Comparison of ENCODE assay signal across 9 cellular contexts in genomic region chr2:112137516-112138142, GRCh38. TPM values are rescaled to one million over a fixed set of nuclear protein-coding genes. Genes with fewer than 3 reads are reported as not detected.
DNase-seq lines count a peak whose midpoint lies in the region; ATAC-seq, FAIRE-seq and TF ChIP-seq lines count a peak whose summit lies in the region.
"Had no signal": no experiment of that assay in that cellular context is flagged by ENCODE, and none has a peak within 500 bp of the region (broad histone marks: within the 10 kb centered on the region; RNA-seq: fewer than 3 reads in every experiment).

No MANE protein-coding gene starts in this region.

- POLR2A ChIA-PET in GM12878 (lab: Charles Lee) = no interaction called here

- no peak overlapping the region; the same call in 1 of the 2 replicates for H3K4me2 ChIP-seq in GM12878 (ENCODE audit: control insufficient read depth, insufficient read depth)

- no peak for TF ChIP-seq CTCF in C4-2B (conservative IDR thresholded peaks at IDR 0.05)
- no peak for TF ChIP-seq CTCF in GM12878 (IDR thresholded peaks at IDR 0.05 in 2 of 3, conservative IDR thresholded peaks at IDR 0.05 in 1 of 3; ENCODE audit: control insufficient read depth in 2 of 3, extremely low read depth in 1 of 3, insufficient read depth in 1 of 3, low read depth in 3 of 3, low read length in 3 of 3)
- TF ChIP-seq CTCF in thoracic aorta (IDR thresholded peaks at IDR 0.05) = no peak

- H4K20me1 ChIP-seq in GM12878 (ENCODE audit: control insufficient read depth, insufficient read depth) = no peaks in the 10 kb centered on the region

- no peaks in the 10 kb centered on the region for H3K79me2 ChIP-seq in GM12878 (ENCODE audit: control insufficient read depth, insufficient read depth, low read length)

- DNase-seq in GM12878 (ENCODE audit: low read depth, low spot score) (no peak), left lobe of liver (ENCODE audit: low spot score) (no peak), thoracic aorta (ENCODE audit: low spot score) (no peak), NCI-H82 treated with DMSO at 0.1 percent for 48 hours (lab: John Stamatoyannopoulos, UW; ENCODE audit: unreplicated experiment) (no peak), frontal cortex (ENCODE audit: low spot score in 2 of 2) (no peak)

- H3K27me3 ChIP-seq in HUES64 (ENCODE audit: insufficient read depth, low read length) = peaks cover 64% of the 10 kb centered on the region
- peaks cover 1 to 8% of the 10 kb centered on the region in 2 experiments; a peak in 2 of 4 replicates for H3K27me3 ChIP-seq in GM12878 (replicated peaks in 1 of 2; ENCODE audit: control insufficient read depth in 2 of 2, insufficient read depth in 2 of 2, low read length in 1 of 2)
- no peaks in the 10 kb centered on the region for H3K27me3 ChIP-seq in thoracic aorta (replicated peaks; ENCODE audit: insufficient read depth)

- peak; percentile 63 for ATAC-seq in GM12878
- ATAC-seq in left lobe of liver = peak; percentile 60
- ATAC-seq in thoracic aorta (ENCODE audit: insufficient number of reproducible peaks, low FRiP score, low read depth) = no peak
- no peak for ATAC-seq in GM18511 (IDR thresholded peaks at IDR 0.05; ENCODE audit: unreplicated experiment)

- intact Hi-C loops in GM12878 (cut with micrococcal nuclease; ENCODE audit: unreplicated experiment) = no loop called here

- H2AFZ ChIP-seq in GM12878 (ENCODE audit: control insufficient read depth, low read depth, low read length) = peak overlapping the region; percentile 3

- H3K4me3 ChIP-seq in HUES64 (ENCODE audit: low read length) = peak overlapping the region; percentile 62
- no peak overlapping the region for H3K4me3 ChIP-seq in GM12878
- H3K4me3 ChIP-seq in thoracic aorta = peak overlapping the region; percentile 82

- no peak for TF ChIP-seq RAD21 in GM12878 (IDR thresholded peaks at IDR 0.05; ENCODE audit: insufficient read depth, low read depth, low read length)

- no peak for TF ChIP-seq POLR2A in GM12878 (IDR thresholded peaks at IDR 0.05; ENCODE audit: low read depth, low read length)

- no TSS peak for BruUV-seq in GM12878 (replicated peaks; lab: Mats Ljungman, UMichigan)

- peaks cover 4% of the 10 kb centered on the region; the same call in 1 of the 2 replicates for H3K4me1 ChIP-seq in HUES64 (ENCODE audit: insufficient read depth, low read length)
- no peaks in the 10 kb centered on the region for H3K4me1 ChIP-seq in GM12878 (ENCODE audit: control insufficient read depth, insufficient read depth, low read length)
- peaks cover 0 to 8% of the 10 kb centered on the region in 2 donors for H3K4me1 ChIP-seq in thoracic aorta (ENCODE audit: control insufficient read depth in 1 of 2, low read depth in 2 of 2)

- in situ Hi-C loops in GM12878 (cut with MboI) = no loop called here

- FAIRE-seq in GM12878 (lab: Jason Lieb, UNC) = no peak
- FAIRE-seq in frontal cortex (lab: Jason Lieb, UNC) = no peak
- FAIRE-seq: islet of Langerhans had no signal

- H3K9me3 ChIP-seq in HUES64 (ENCODE audit: insufficient read depth, low read depth, low read length) (peaks cover 8% of the 10 kb centered on the region; the same call in 1 of the 2 replicates), GM12878 (replicated peaks; ENCODE audit: control insufficient read depth, insufficient read depth, low read length) (no peaks in the 10 kb centered on the region; the same call in 2 of the 3 replicates), thoracic aorta (peaks cover 1% of the 10 kb centered on the region)

- TF ChIP-seq EP300 in GM12878 (IDR thresholded peaks at IDR 0.05; ENCODE audit: borderline replicate concordance in 1 of 2, control insufficient read depth in 1 of 2, low read depth in 2 of 2, low read length in 2 of 2) = no peak

- H3K36me3 ChIP-seq in HUES64 (ENCODE audit: insufficient read depth, low read length) (no peaks in the 10 kb centered on the region), GM12878 (ENCODE audit: control insufficient read depth in 2 of 2, insufficient read depth in 2 of 2, low read length in 1 of 2) (no peaks in the 10 kb centered on the region), thoracic aorta (no peaks in the 10 kb centered on the region)

- 43% methylated on average over 15 of the region's 15 CpGs for WGBS in HUES64
- WGBS in GM12878 (ENCODE audit: insufficient coverage, insufficient replicate concordance, low lambda C conversion rate, missing lambda C conversion rate) = 54% methylated on average over 15 of the region's 15 CpGs

- CTCF ChIA-PET in GM12878 (lab: Yijun Ruan, JAX) = no interaction called here

- peak overlapping the region; percentile 11; the same call in 1 of the 2 replicates for H3K27ac ChIP-seq in C4-2B
- H3K27ac ChIP-seq in HUES64 (ENCODE audit: low read depth, low read length) = no peak overlapping the region
- H3K27ac ChIP-seq in GM12878 (ENCODE audit: control insufficient read depth, insufficient read depth) = no peak overlapping the region
- H3K27ac ChIP-seq in thoracic aorta = peak overlapping the region in 1 of 2 donors; percentile 41

- RAD21 ChIA-PET in GM12878 (lab: Charles Lee; ENCODE audit: unreplicated experiment) = interaction anchor here (1.5 kb wide), 1 partner anchor 74 kb away, joined by 3 read pairs; no protein-coding TSS in a partner anchor

- H3K9ac ChIP-seq in HUES64 (ENCODE audit: low read depth, low read length) (no peak overlapping the region), GM12878 (ENCODE audit: control insufficient read depth, insufficient read depth, low read length) (no peak overlapping the region)

- SMC1A ChIA-PET in GM12878 (lab: Charles Lee; ENCODE audit: uncharacterized antibody, unreplicated experiment) = interaction anchor here (0.6 to 1.0 kb wide), 3 partner anchors 15 to 423 kb away, joined by 3 read pairs; no protein-coding TSS in a partner anchor

TF ChIP-seq in GM12878, 131 proteins besides CTCF, POLR2A, EP300 and RAD21 (continues in another document):
- no peak for TF ChIP-seq RUNX3 (IDR thresholded peaks at IDR 0.05; ENCODE audit: low read length)
- no peak for TF ChIP-seq GABPA (IDR thresholded peaks at IDR 0.05; ENCODE audit: low read depth)
- no peak for TF ChIP-seq ETV6 (conservative IDR thresholded peaks at IDR 0.05 in 1 of 2, IDR thresholded peaks at IDR 0.05 in 1 of 2; ENCODE audit: borderline replicate concordance in 1 of 2, low read depth in 1 of 2)
- 0 out of 2 replicates have a peak, but pooled peaks have one; percentile 13 for TF ChIP-seq SPI1 (IDR thresholded peaks at IDR 0.05; ENCODE audit: borderline replicate concordance, insufficient read depth, low read depth, low read length)
- TF ChIP-seq, protein P1, sequence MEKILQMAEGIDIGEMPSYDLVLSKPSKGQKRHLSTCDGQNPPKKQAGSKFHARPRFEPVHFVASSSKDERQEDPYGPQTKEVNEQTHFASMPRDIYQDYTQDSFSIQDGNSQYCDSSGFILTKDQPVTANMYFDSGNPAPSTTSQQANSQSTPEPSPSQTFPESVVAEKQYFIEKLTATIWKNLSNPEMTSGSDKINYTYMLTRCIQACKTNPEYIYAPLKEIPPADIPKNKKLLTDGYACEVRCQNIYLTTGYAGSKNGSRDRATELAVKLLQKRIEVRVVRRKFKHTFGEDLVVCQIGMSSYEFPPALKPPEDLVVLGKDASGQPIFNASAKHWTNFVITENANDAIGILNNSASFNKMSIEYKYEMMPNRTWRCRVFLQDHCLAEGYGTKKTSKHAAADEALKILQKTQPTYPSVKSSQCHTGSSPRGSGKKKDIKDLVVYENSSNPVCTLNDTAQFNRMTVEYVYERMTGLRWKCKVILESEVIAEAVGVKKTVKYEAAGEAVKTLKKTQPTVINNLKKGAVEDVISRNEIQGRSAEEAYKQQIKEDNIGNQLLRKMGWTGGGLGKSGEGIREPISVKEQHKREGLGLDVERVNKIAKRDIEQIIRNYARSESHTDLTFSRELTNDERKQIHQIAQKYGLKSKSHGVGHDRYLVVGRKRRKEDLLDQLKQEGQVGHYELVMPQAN (conservative IDR thresholded peaks at IDR 0.05) = no peak
- no peak for TF ChIP-seq MEF2A (IDR thresholded peaks at IDR 0.05; ENCODE audit: insufficient read depth, low read depth, low read length)

RNA-seq across cellular contexts. Expression of gene FBLN7, which starts 0.6 kb away (rescaled TPM):
- polyA plus RNA-seq in HUES64 (2013, experiment 1 of 2) = 2.9 TPM
- polyA plus RNA-seq in HUES64 (2013, experiment 2 of 2) = 6.3 TPM
- total RNA-seq in GM12878 (2013; cell fraction: nucleolus; rRNA removed) = 0.25 and 0.47 TPM in 2 replicates
- 0.05 TPM in 1 of 2 replicates, not detected in the other for total RNA-seq in GM12878 (2014; rRNA removed)
- total RNA-seq in GM12878 (2014; rRNA removed; fragmentation: Illumina TruSeq; extraction: Trizol) = not detected in 2 replicates
- 0.10 TPM in 1 of 2 replicates, not detected in the other for total RNA-seq in GM12878 (2021)
- polyA plus RNA-seq in GM12878 (2011; ENCODE audit: low read depth) = not detected
- 0.01 TPM in 1 of 2 replicates, not detected in the other for polyA plus RNA-seq in GM12878 (2011; rRNA removed)
- polyA plus RNA-seq in GM12878 (2011; cell fraction: cytosol; rRNA removed) = not detected in 2 replicates
- 0.06 and 0.19 TPM in 2 replicates for polyA plus RNA-seq in GM12878 (2011; cell fraction: nucleus; rRNA removed)
- not detected in 2 replicates for polyA plus RNA-seq in GM12878 (2012)
- 0.01 TPM in 1 of 2 replicates, not detected in the other for polyA plus RNA-seq in GM12878 (2014; fragmentation: Illumina TruSeq; extraction: Trizol)
- polyA plus RNA-seq in GM12878 (2014; fragmentation: Nextera tagmentation; extraction: Ambion mirVana) = not detected
- polyA plus RNA-seq in GM12878 (2014; rRNA removed) = 0.11 TPM in 1 of 2 replicates, not detected in the other
- not detected for polyA plus RNA-seq in GM12878 (2016; fragmentation: Nextera tagmentation; extraction: Ambion mirVana)
- polyA minus RNA-seq in GM12878 (2011; rRNA and poly(A)+ RNA removed) = 0.05 TPM in 1 of 2 replicates, not detected in the other
- not detected in 2 replicates for polyA minus RNA-seq in GM12878 (2011; cell fraction: cytosol; rRNA and poly(A)+ RNA removed)
- 0.10 and 0.12 TPM in 2 replicates for polyA minus RNA-seq in GM12878 (2011; cell fraction: nucleus; rRNA and poly(A)+ RNA removed)
- 5.1 TPM for total RNA-seq in left lobe of liver
- 10 to 100 TPM in 1 of 2 donors, 1 to 10 TPM in 1; 5.1 to 15.6 TPM for total RNA-seq in thoracic aorta
- total RNA-seq in frontal cortex = 0.41 TPM

Comparison
In these comparisons a context has a peak if more than half of its experiments do, and no peak if none do; other contexts are left out.
1. ATAC-seq: peak in GM12878 (single experiment) and left lobe of liver (single experiment); none in thoracic aorta (single experiment) and GM18511 (single experiment).